Comparison of ENCODE assay signal across 1 cellular context in genomic region chr9:14530301-14530700, GRCh38.
TF ChIP-seq lines count a peak whose summit lies in the region.

No MANE protein-coding gene starts in this region.

TF ChIP-seq in K562, 482 proteins besides CTCF, POLR2A, EP300 and RAD21:
- TF ChIP-seq NR1H2 (CRISPR knock-in tag; IDR thresholded peaks at IDR 0.05): no peak
- no peak for TF ChIP-seq TEAD2 (tag; IDR thresholded peaks at IDR 0.05)
- TF ChIP-seq MITF (IDR thresholded peaks at IDR 0.05): no peak
- TF ChIP-seq E2F6 (IDR thresholded peaks at IDR 0.05; ENCODE audit: borderline replicate concordance in 1 of 2, extremely low read depth in 1 of 2, insufficient read depth in 1 of 2, insufficient read length in 1 of 2, low read depth in 1 of 2, low read length in 1 of 2, poor library complexity in 1 of 2, severe bottlenecking in 1 of 2): no peak
- no peak for TF ChIP-seq RBM14 (IDR thresholded peaks at IDR 0.05; ENCODE audit: borderline replicate concordance, insufficient read depth, low read depth, low read length)
- TF ChIP-seq GTF2B (IDR thresholded peaks at IDR 0.05; ENCODE audit: extremely low read depth, insufficient read length): no peak
- TF ChIP-seq HMBOX1 (IDR thresholded peaks at IDR 0.05): no peak
- TF ChIP-seq TCFL5 (CRISPR knock-in tag; conservative IDR thresholded peaks at IDR 0.05): no peak
- TF ChIP-seq SMARCA4 (IDR thresholded peaks at IDR 0.05): 0 out of 2 replicates have a peak, but pooled peaks have one; percentile 11
- no peak for TF ChIP-seq ZNF699 (CRISPR knock-in tag; IDR thresholded peaks at IDR 0.05; ENCODE audit: insufficient replicate concordance)
- TF ChIP-seq KDM5B (IDR thresholded peaks at IDR 0.05; ENCODE audit: insufficient replicate concordance, low read depth, low read length): no peak
- no peak for TF ChIP-seq ZNF217 (CRISPR knock-in tag; IDR thresholded peaks at IDR 0.05)
- TF ChIP-seq JUN (IDR thresholded peaks at IDR 0.05; ENCODE audit: borderline replicate concordance, low read depth, low read length): no peak
- no peak for TF ChIP-seq JUN (CRISPR knock-in tag; IDR thresholded peaks at IDR 0.05; ENCODE audit: borderline replicate concordance)
- TF ChIP-seq TEAD4 (IDR thresholded peaks at IDR 0.05; ENCODE audit: low read length): no peak
- TF ChIP-seq TEAD4 (CRISPR knock-in tag; IDR thresholded peaks at IDR 0.05; ENCODE audit: borderline replicate concordance): no peak
- TF ChIP-seq TAF1 (IDR thresholded peaks at IDR 0.05; ENCODE audit: control insufficient read depth, extremely low read depth, insufficient read depth, low read length, severe bottlenecking): peak; percentile 30
TF ChIP-seq in K562: peak in this region for 2.
